In genomic region chr13:24618219-24618955, GRCh38 we compare ENCODE assay signal across 8 cellular contexts.
A peak's percentile ranks its signal among the peaks of the same experiment; 100 is the strongest.
DNase-seq lines count a peak whose midpoint lies in the region; ATAC-seq and TF ChIP-seq lines count a peak whose summit lies in the region.

No MANE protein-coding gene starts in this region.

- WGBS in suprapubic skin = 66% methylated on average over 11 of the region's 14 CpGs

- TF ChIP-seq EP300 in suprapubic skin (IDR thresholded peaks at IDR 0.05) = no peak

- ATAC-seq in GM18867 (IDR thresholded peaks at IDR 0.05; ENCODE audit: unreplicated experiment) = peak; percentile 93
- ATAC-seq in HG03103 (IDR thresholded peaks at IDR 0.05; ENCODE audit: low read depth, unreplicated experiment) = peak; percentile 61

- H3K27ac Mint-ChIP-seq in dendritic cell treated with granulocyte-macrophage colony-stimulating factor and Interleukin-4, amounts not matched to agents 40 ng/mL and 50 ng/mL, for 4 days = peak overlapping the region; percentile 8

- no peak overlapping the region for H3K27ac ChIP-seq in suprapubic skin

- H3K27me3 ChIP-seq in suprapubic skin = no peaks in the 10 kb centered on the region

- no peaks in the 10 kb centered on the region for H3K36me3 ChIP-seq in suprapubic skin

- no peak overlapping the region for H3K4me3 Mint-ChIP-seq in dendritic cell treated with granulocyte-macrophage colony-stimulating factor and Interleukin-4, amounts not matched to agents 40 ng/mL and 50 ng/mL, for 4 days

- TF ChIP-seq POLR2A in suprapubic skin (IDR thresholded peaks at IDR 0.05) = no peak

- no peak overlapping the region for H3K4me3 ChIP-seq in suprapubic skin

- no peaks in the 10 kb centered on the region for H3K27me3 Mint-ChIP-seq in dendritic cell treated with granulocyte-macrophage colony-stimulating factor and Interleukin-4, amounts not matched to agents 40 ng/mL and 50 ng/mL, for 4 days

- intact Hi-C loops in dendritic cell treated with granulocyte-macrophage colony-stimulating factor and Interleukin-4, amounts not matched to agents 40 ng/mL and 50 ng/mL, for 4 days (cut with micrococcal nuclease) = no loop called here

- DNase-seq in T-helper 9 cell = peak; percentile 29
- DNase-seq in stimulated activated CD8-positive, alpha-beta memory T cell treated with anti-CD3 and anti-CD28 coated beads, Interleukin-7, amount 100 ng/mL, for 24 hours (ENCODE audit: low read depth) = peak; percentile 41
- no peak for DNase-seq in NCI-H2081 treated with DMSO at 0.1 percent for 48 hours (lab: John Stamatoyannopoulos, UW)
- DNase-seq in HUDEP-2 (lab: John Stamatoyannopoulos, UW; ENCODE audit: unreplicated experiment in 76 of 76) = no peak
- DNase-seq in suprapubic skin (ENCODE audit: low spot score in 2 of 2) = no peak

- H3K9me3 Mint-ChIP-seq in dendritic cell treated with granulocyte-macrophage colony-stimulating factor and Interleukin-4, amounts not matched to agents 40 ng/mL and 50 ng/mL, for 4 days = no peaks in the 10 kb centered on the region

- H3K9me3 ChIP-seq in suprapubic skin = no peaks in the 10 kb centered on the region

- H3K4me1 Mint-ChIP-seq in dendritic cell treated with granulocyte-macrophage colony-stimulating factor and Interleukin-4, amounts not matched to agents 40 ng/mL and 50 ng/mL, for 4 days (ENCODE audit: low read depth) = peaks cover 16% of the 10 kb centered on the region

- no peaks in the 10 kb centered on the region for H3K36me3 Mint-ChIP-seq in dendritic cell treated with granulocyte-macrophage colony-stimulating factor and Interleukin-4, amounts not matched to agents 40 ng/mL and 50 ng/mL, for 4 days (ENCODE audit: low read depth)

- no peaks in the 10 kb centered on the region for H3K4me1 ChIP-seq in suprapubic skin

- TF ChIP-seq CTCF in suprapubic skin (IDR thresholded peaks at IDR 0.05) = no peak

Comparison
In these comparisons a context has a peak if more than half of its experiments do, and no peak if none do; other contexts are left out.
1. DNase-seq: peak in T-helper 9 cell (single experiment) and stimulated activated CD8-positive, alpha-beta memory T cell treated with anti-CD3 and anti-CD28 coated beads, Interleukin-7, amount 100 ng/mL, for 24 hours (single experiment); none in NCI-H2081 treated with DMSO at 0.1 percent for 48 hours (single experiment), HUDEP-2 (0 of 76) and suprapubic skin (0 of 2).